In the genomic region with DNA sequence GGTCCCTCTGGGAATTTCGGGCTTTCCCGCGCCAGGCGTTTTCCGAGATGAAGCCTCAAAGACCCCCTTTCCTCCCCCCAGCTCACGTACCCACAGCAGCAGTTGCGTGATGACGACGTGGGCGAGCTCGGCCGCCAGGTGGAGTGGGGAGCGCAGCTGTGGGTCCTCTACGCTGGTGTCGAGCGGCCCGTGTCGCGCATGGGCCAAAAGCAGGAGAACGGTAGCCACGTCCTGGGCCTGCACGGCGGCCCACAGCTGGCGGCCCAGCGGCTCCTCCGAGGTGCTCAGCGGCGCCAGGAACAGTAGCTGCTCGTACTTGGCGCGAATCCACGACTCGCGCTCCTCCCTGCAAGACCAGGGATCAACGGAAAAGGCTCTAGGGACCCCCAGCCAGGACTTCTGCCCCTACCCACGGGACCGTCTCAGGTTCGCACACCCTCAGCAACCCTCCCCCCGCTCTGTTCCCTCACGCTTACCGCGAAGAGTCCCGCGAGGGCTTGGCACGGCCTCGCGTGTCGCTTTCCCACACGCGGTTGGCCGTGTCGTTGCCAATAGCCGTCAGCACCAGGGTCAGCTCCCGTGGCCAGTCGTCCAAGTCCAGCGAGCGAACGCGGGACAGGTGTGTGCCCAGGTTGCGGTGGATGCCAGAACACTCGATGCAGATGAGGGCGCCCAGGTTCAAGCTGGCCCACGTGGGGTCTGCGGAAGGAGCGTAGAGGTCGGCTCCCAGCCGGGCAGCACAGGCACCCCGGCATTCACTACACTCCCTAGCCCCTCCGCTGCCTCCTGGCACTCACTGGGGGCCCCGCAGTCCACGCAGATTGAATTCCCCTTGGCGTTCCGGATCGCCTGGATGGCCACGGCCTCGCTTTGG, we compare ENCODE assay signal across 1 cellular context.
TF ChIP-seq lines count a peak whose summit lies in the region.

No MANE protein-coding gene starts in this region.

TF ChIP-seq in WTC11, 78 proteins besides CTCF, POLR2A, EP300 and RAD21 (continued from another document):
- TF ChIP-seq, protein P1, sequence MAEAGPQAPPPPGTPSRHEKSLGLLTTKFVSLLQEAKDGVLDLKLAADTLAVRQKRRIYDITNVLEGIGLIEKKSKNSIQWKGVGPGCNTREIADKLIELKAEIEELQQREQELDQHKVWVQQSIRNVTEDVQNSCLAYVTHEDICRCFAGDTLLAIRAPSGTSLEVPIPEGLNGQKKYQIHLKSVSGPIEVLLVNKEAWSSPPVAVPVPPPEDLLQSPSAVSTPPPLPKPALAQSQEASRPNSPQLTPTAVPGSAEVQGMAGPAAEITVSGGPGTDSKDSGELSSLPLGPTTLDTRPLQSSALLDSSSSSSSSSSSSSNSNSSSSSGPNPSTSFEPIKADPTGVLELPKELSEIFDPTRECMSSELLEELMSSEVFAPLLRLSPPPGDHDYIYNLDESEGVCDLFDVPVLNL (CRISPR knock-in tag; IDR thresholded peaks at IDR 0.05; ENCODE audit: borderline replicate concordance, low read depth), result peak; percentile 59; the same call in 1 of the 2 replicates
- TF ChIP-seq NFYB (CRISPR knock-in tag; conservative IDR thresholded peaks at IDR 0.05; ENCODE audit: low read depth) (0 out of 2 replicates have a peak, but pooled peaks have one; percentile 12), GTF2I (CRISPR knock-in tag; conservative IDR thresholded peaks at IDR 0.05) (no peak), ZBTB21 (CRISPR knock-in tag; IDR thresholded peaks at IDR 0.05; ENCODE audit: borderline replicate concordance) (no peak), CREB1 (CRISPR knock-in tag; IDR thresholded peaks at IDR 0.05) (no peak), ZNF232 (CRISPR knock-in tag; IDR thresholded peaks at IDR 0.05) (peak; percentile 66; the same call in 1 of the 2 replicates), NR1H2 (CRISPR knock-in tag; IDR thresholded peaks at IDR 0.05) (no peak), CREM (CRISPR knock-in tag; IDR thresholded peaks at IDR 0.05) (peak; percentile 70; the same call in 1 of the 2 replicates), USF1 (CRISPR knock-in tag; IDR thresholded peaks at IDR 0.05) (peak; percentile 67; the same call in 1 of the 2 replicates), TEAD4 (CRISPR knock-in tag; IDR thresholded peaks at IDR 0.05) (0 out of 2 replicates have a peak, but pooled peaks have one; percentile 4), NFE2L1 (CRISPR knock-in tag; IDR thresholded peaks at IDR 0.05) (0 out of 2 replicates have a peak, but pooled peaks have one; percentile 10), PREB (CRISPR knock-in tag; IDR thresholded peaks at IDR 0.05; ENCODE audit: borderline replicate concordance) (no peak)
- TF ChIP-seq, protein P2, sequence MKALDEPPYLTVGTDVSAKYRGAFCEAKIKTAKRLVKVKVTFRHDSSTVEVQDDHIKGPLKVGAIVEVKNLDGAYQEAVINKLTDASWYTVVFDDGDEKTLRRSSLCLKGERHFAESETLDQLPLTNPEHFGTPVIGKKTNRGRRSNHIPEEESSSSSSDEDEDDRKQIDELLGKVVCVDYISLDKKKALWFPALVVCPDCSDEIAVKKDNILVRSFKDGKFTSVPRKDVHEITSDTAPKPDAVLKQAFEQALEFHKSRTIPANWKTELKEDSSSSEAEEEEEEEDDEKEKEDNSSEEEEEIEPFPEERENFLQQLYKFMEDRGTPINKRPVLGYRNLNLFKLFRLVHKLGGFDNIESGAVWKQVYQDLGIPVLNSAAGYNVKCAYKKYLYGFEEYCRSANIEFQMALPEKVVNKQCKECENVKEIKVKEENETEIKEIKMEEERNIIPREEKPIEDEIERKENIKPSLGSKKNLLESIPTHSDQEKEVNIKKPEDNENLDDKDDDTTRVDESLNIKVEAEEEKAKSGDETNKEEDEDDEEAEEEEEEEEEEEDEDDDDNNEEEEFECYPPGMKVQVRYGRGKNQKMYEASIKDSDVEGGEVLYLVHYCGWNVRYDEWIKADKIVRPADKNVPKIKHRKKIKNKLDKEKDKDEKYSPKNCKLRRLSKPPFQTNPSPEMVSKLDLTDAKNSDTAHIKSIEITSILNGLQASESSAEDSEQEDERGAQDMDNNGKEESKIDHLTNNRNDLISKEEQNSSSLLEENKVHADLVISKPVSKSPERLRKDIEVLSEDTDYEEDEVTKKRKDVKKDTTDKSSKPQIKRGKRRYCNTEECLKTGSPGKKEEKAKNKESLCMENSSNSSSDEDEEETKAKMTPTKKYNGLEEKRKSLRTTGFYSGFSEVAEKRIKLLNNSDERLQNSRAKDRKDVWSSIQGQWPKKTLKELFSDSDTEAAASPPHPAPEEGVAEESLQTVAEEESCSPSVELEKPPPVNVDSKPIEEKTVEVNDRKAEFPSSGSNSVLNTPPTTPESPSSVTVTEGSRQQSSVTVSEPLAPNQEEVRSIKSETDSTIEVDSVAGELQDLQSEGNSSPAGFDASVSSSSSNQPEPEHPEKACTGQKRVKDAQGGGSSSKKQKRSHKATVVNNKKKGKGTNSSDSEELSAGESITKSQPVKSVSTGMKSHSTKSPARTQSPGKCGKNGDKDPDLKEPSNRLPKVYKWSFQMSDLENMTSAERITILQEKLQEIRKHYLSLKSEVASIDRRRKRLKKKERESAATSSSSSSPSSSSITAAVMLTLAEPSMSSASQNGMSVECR (CRISPR knock-in tag; IDR thresholded peaks at IDR 0.05; ENCODE audit: borderline replicate concordance), result peak; percentile 46
- TF ChIP-seq, protein P3, sequence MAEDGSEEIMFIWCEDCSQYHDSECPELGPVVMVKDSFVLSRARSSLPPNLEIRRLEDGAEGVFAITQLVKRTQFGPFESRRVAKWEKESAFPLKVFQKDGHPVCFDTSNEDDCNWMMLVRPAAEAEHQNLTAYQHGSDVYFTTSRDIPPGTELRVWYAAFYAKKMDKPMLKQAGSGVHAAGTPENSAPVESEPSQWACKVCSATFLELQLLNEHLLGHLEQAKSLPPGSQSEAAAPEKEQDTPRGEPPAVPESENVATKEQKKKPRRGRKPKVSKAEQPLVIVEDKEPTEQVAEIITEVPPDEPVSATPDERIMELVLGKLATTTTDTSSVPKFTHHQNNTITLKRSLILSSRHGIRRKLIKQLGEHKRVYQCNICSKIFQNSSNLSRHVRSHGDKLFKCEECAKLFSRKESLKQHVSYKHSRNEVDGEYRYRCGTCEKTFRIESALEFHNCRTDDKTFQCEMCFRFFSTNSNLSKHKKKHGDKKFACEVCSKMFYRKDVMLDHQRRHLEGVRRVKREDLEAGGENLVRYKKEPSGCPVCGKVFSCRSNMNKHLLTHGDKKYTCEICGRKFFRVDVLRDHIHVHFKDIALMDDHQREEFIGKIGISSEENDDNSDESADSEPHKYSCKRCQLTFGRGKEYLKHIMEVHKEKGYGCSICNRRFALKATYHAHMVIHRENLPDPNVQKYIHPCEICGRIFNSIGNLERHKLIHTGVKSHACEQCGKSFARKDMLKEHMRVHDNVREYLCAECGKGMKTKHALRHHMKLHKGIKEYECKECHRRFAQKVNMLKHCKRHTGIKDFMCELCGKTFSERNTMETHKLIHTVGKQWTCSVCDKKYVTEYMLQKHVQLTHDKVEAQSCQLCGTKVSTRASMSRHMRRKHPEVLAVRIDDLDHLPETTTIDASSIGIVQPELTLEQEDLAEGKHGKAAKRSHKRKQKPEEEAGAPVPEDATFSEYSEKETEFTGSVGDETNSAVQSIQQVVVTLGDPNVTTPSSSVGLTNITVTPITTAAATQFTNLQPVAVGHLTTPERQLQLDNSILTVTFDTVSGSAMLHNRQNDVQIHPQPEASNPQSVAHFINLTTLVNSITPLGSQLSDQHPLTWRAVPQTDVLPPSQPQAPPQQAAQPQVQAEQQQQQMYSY (CRISPR knock-in tag; IDR thresholded peaks at IDR 0.05), result no peak; the same call in 1 of the 2 replicates
